35 cellular contexts compared by ENCODE assay signal in the genomic region with DNA sequence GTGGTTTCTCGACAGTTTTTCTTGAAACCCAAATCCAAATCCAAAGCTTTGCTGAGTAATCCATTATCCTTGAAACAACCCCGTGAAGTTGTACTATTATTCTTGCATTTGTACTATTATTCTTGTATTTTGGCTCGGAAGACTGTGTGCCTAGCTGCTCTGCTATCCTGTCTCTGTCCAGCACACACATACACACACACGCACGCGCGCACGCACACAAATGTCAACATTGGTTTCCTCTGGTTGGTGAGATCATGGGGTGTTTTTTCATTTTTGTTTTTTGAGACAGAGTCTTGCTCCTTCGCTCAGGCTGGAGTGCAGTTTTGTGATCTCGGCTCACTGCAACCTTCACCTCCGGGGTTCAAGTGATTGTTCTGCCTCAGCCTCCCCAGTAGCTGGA. TPM values are rescaled to one million over a fixed set of nuclear protein-coding genes. Genes with fewer than 3 reads are reported as not detected.
"Had no signal": no experiment of that assay in that cellular context is flagged by ENCODE, and none has a peak within 500 bp of the region (broad histone marks: within the 10 kb centered on the region; RNA-seq: fewer than 3 reads in every experiment).

No MANE protein-coding gene starts in this region.

- DNase-seq: activated CD4-positive, alpha-beta memory T cell treated with anti-CD3 and anti-CD28 coated beads for 36 hours; activated CD4-positive, alpha-beta T cell treated with anti-CD3 and anti-CD28 coated beads for 36 hours; activated CD4-positive, alpha-beta T cell treated with anti-CD3 and anti-CD28 coated beads, Interleukin-2, amount 10 ng/mL, durations not matched to agents 24 days and 14 days; activated CD4-positive, CD25-positive, alpha-beta regulatory T cell; activated CD4-positive, CD25-positive, alpha-beta regulatory T cell treated with anti-CD3 and anti-CD28 coated beads, Interleukin-2, amount 50 U/mL, for 72 hours; activated CD8-positive, alpha-beta memory T cell treated with anti-CD3 and anti-CD28 coated beads, Interleukin-2, amount 10 ng/mL, durations not matched to agents 7 days and 5 days; activated CD8-positive, alpha-beta memory T cell treated with anti-CD3 and anti-CD28 coated beads, Interleukin-2, amount 50 U/mL, for 4 hours; activated CD8-positive, alpha-beta T cell treated with anti-CD3 and anti-CD28 coated beads, Interleukin-2, amount 10 ng/mL, durations not matched to agents 7 days and 5 days; activated effector memory CD4-positive, alpha-beta T cell treated with anti-CD3 and anti-CD28 coated beads, Interleukin-2, amount 50 U/mL, for 16 hours; activated naive CD4-positive, alpha-beta T cell treated with anti-CD3 and anti-CD28 coated beads for 36 hours; activated naive CD8-positive, alpha-beta T cell treated with anti-CD3 and anti-CD28 coated beads for 36 hours; activated naive CD8-positive, alpha-beta T cell treated with anti-CD3 and anti-CD28 coated beads, Interleukin-2, amount 50 U/mL, for 24 hours; activated T-cell treated with anti-CD3 and anti-CD28 coated beads, Interleukin-2, amount 50 U/mL, for 1 hour; activated T-cell treated with anti-CD3 and anti-CD28 coated beads, Interleukin-2, amount 50 U/mL, for 48 hours; adrenal gland; amygdala; aorta; body of pancreas; caudate nucleus; cortex of kidney; dermis blood vessel endothelial cell; effector CD4-positive, alpha-beta T cell; effector memory CD8-positive, alpha-beta T cell; esophagus squamous epithelium; foreskin melanocyte; heart right ventricle; T-helper 2 cell had no signal

- ATAC-seq: activated CD4-positive, alpha-beta T cell treated with anti-CD3 and anti-CD28 coated beads for 36 hours; activated CD8-positive, alpha-beta memory T cell treated with anti-CD3 and anti-CD28 coated beads, Interleukin-2, amount 10 ng/mL, durations not matched to agents 7 days and 5 days; activated CD8-positive, alpha-beta T cell treated with anti-CD3 and anti-CD28 coated beads, Interleukin-2, amount 10 ng/mL, durations not matched to agents 7 days and 5 days; activated naive CD8-positive, alpha-beta T cell treated with anti-CD3 and anti-CD28 coated beads, Interleukin-2, amount 50 U/mL, for 24 hours; body of pancreas; effector memory CD8-positive, alpha-beta T cell; gastroesophageal sphincter; heart right ventricle had no signal

- H3K27ac ChIP-seq: adrenal gland, body of pancreas, esophagus squamous epithelium, gastroesophageal sphincter, heart right ventricle had no signal

- H3K36me3 ChIP-seq: adrenal gland, esophagus squamous epithelium, gastroesophageal sphincter, heart right ventricle had no signal

- H3K4me3 ChIP-seq: adrenal gland, body of pancreas, esophagus squamous epithelium, gastroesophageal sphincter, heart right ventricle had no signal

- H3K9me3 ChIP-seq: adrenal gland, body of pancreas, esophagus squamous epithelium, gastroesophageal sphincter, heart right ventricle had no signal

RNA-seq across cellular contexts. Expression of gene KLK4, which starts 14.9 kb away (rescaled TPM):
- total RNA-seq: activated CD4-positive, alpha-beta memory T cell treated with anti-CD3 and anti-CD28 coated beads for 36 hours; activated CD4-positive, alpha-beta T cell treated with anti-CD3 and anti-CD28 coated beads for 36 hours; activated CD4-positive, alpha-beta T cell treated with anti-CD3 and anti-CD28 coated beads, Interleukin-2, amount 10 ng/mL, durations not matched to agents 24 days and 14 days; activated CD8-positive, alpha-beta memory T cell treated with anti-CD3 and anti-CD28 coated beads for 36 hours; activated CD8-positive, alpha-beta memory T cell treated with anti-CD3 and anti-CD28 coated beads, Interleukin-2, amount 10 ng/mL, durations not matched to agents 7 days and 5 days; activated CD8-positive, alpha-beta T cell treated with anti-CD3 and anti-CD28 coated beads, Interleukin-2, amount 10 ng/mL, durations not matched to agents 7 days and 5 days; activated naive CD4-positive, alpha-beta T cell treated with anti-CD3 and anti-CD28 coated beads for 36 hours; activated naive CD8-positive, alpha-beta T cell treated with anti-CD3 and anti-CD28 coated beads for 36 hours; activated T-helper 1 cell treated with anti-CD3 and anti-CD28 coated beads, Interleukin-12 subunit alpha, Interleukin-12 subunit beta, Interleukin-2, Interleukin-4 antibody, amounts not matched to agents 30 ng/mL and 10 ng/mL and 1 ng/mL, durations not matched to agents 14 hours and 24 hours and 36 hours; activated T-helper 2 cell treated with anti-CD3 and anti-CD28 coated beads, Interferon-gamma antibody, Interleukin-2, Interleukin-4, amounts not matched to agents 10 μg/mL and 5 μg/mL and 100 μg/mL, durations not matched to agents 14 hours and 24 hours and 36 hours; aorta; body of pancreas; chondrocyte; dermis blood vessel endothelial cell; esophagus squamous epithelium; fibroblast of lung; fibroblast of villous mesenchyme; gastroesophageal sphincter; glomerular endothelial cell; heart right ventricle had no signal

RNA-seq across cellular contexts. Expression of gene KLK5, which starts 26.7 kb away (rescaled TPM):
- total RNA-seq: activated CD4-positive, alpha-beta memory T cell treated with anti-CD3 and anti-CD28 coated beads for 36 hours; activated CD4-positive, alpha-beta T cell treated with anti-CD3 and anti-CD28 coated beads for 36 hours; activated CD4-positive, alpha-beta T cell treated with anti-CD3 and anti-CD28 coated beads, Interleukin-2, amount 10 ng/mL, durations not matched to agents 24 days and 14 days; activated CD8-positive, alpha-beta memory T cell treated with anti-CD3 and anti-CD28 coated beads for 36 hours; activated CD8-positive, alpha-beta memory T cell treated with anti-CD3 and anti-CD28 coated beads, Interleukin-2, amount 10 ng/mL, durations not matched to agents 7 days and 5 days; activated CD8-positive, alpha-beta T cell treated with anti-CD3 and anti-CD28 coated beads, Interleukin-2, amount 10 ng/mL, durations not matched to agents 7 days and 5 days; activated naive CD4-positive, alpha-beta T cell treated with anti-CD3 and anti-CD28 coated beads for 36 hours; activated naive CD8-positive, alpha-beta T cell treated with anti-CD3 and anti-CD28 coated beads for 36 hours; activated T-helper 1 cell treated with anti-CD3 and anti-CD28 coated beads, Interleukin-12 subunit alpha, Interleukin-12 subunit beta, Interleukin-2, Interleukin-4 antibody, amounts not matched to agents 30 ng/mL and 10 ng/mL and 1 ng/mL, durations not matched to agents 14 hours and 24 hours and 36 hours; activated T-helper 2 cell treated with anti-CD3 and anti-CD28 coated beads, Interferon-gamma antibody, Interleukin-2, Interleukin-4, amounts not matched to agents 10 μg/mL and 5 μg/mL and 100 μg/mL, durations not matched to agents 14 hours and 24 hours and 36 hours; adrenal gland; aorta; body of pancreas; dermis blood vessel endothelial cell; fibroblast of lung; fibroblast of villous mesenchyme; glomerular endothelial cell; heart right ventricle had no signal

RNA-seq across cellular contexts. Expression of gene KLK6, which starts 43.2 kb away (rescaled TPM):
- total RNA-seq: activated CD4-positive, alpha-beta memory T cell treated with anti-CD3 and anti-CD28 coated beads for 36 hours; activated CD4-positive, alpha-beta T cell treated with anti-CD3 and anti-CD28 coated beads for 36 hours; activated CD4-positive, alpha-beta T cell treated with anti-CD3 and anti-CD28 coated beads, Interleukin-2, amount 10 ng/mL, durations not matched to agents 24 days and 14 days; activated CD8-positive, alpha-beta memory T cell treated with anti-CD3 and anti-CD28 coated beads for 36 hours; activated CD8-positive, alpha-beta memory T cell treated with anti-CD3 and anti-CD28 coated beads, Interleukin-2, amount 10 ng/mL, durations not matched to agents 7 days and 5 days; activated CD8-positive, alpha-beta T cell treated with anti-CD3 and anti-CD28 coated beads, Interleukin-2, amount 10 ng/mL, durations not matched to agents 7 days and 5 days; activated naive CD4-positive, alpha-beta T cell treated with anti-CD3 and anti-CD28 coated beads for 36 hours; activated naive CD8-positive, alpha-beta T cell treated with anti-CD3 and anti-CD28 coated beads for 36 hours; activated T-helper 1 cell treated with anti-CD3 and anti-CD28 coated beads, Interleukin-12 subunit alpha, Interleukin-12 subunit beta, Interleukin-2, Interleukin-4 antibody, amounts not matched to agents 30 ng/mL and 10 ng/mL and 1 ng/mL, durations not matched to agents 14 hours and 24 hours and 36 hours; activated T-helper 2 cell treated with anti-CD3 and anti-CD28 coated beads, Interferon-gamma antibody, Interleukin-2, Interleukin-4, amounts not matched to agents 10 μg/mL and 5 μg/mL and 100 μg/mL, durations not matched to agents 14 hours and 24 hours and 36 hours; adrenal gland; aorta; body of pancreas; chondrocyte; dermis blood vessel endothelial cell; fibroblast of lung; fibroblast of villous mesenchyme; glomerular endothelial cell; heart right ventricle had no signal

RNA-seq across cellular contexts. Expression of gene KLK2, which starts 52.9 kb away (rescaled TPM):
- total RNA-seq: activated CD4-positive, alpha-beta memory T cell treated with anti-CD3 and anti-CD28 coated beads for 36 hours; activated CD4-positive, alpha-beta T cell treated with anti-CD3 and anti-CD28 coated beads for 36 hours; activated CD8-positive, alpha-beta memory T cell treated with anti-CD3 and anti-CD28 coated beads for 36 hours; activated CD8-positive, alpha-beta T cell treated with anti-CD3 and anti-CD28 coated beads, Interleukin-2, amount 10 ng/mL, durations not matched to agents 7 days and 5 days; activated naive CD4-positive, alpha-beta T cell treated with anti-CD3 and anti-CD28 coated beads for 36 hours; activated T-helper 1 cell treated with anti-CD3 and anti-CD28 coated beads, Interleukin-12 subunit alpha, Interleukin-12 subunit beta, Interleukin-2, Interleukin-4 antibody, amounts not matched to agents 30 ng/mL and 10 ng/mL and 1 ng/mL, durations not matched to agents 14 hours and 24 hours and 36 hours; activated T-helper 2 cell treated with anti-CD3 and anti-CD28 coated beads, Interferon-gamma antibody, Interleukin-2, Interleukin-4, amounts not matched to agents 10 μg/mL and 5 μg/mL and 100 μg/mL, durations not matched to agents 14 hours and 24 hours and 36 hours; aorta; body of pancreas; chondrocyte; dermis blood vessel endothelial cell; esophagus squamous epithelium; fibroblast of lung; fibroblast of villous mesenchyme; gastroesophageal sphincter; glomerular endothelial cell; heart right ventricle had no signal

RNA-seq across cellular contexts. Expression of gene KLK7, which starts 57.6 kb away (rescaled TPM):
- total RNA-seq: activated CD4-positive, alpha-beta memory T cell treated with anti-CD3 and anti-CD28 coated beads for 36 hours; activated CD4-positive, alpha-beta T cell treated with anti-CD3 and anti-CD28 coated beads for 36 hours; activated CD4-positive, alpha-beta T cell treated with anti-CD3 and anti-CD28 coated beads, Interleukin-2, amount 10 ng/mL, durations not matched to agents 24 days and 14 days; activated CD8-positive, alpha-beta memory T cell treated with anti-CD3 and anti-CD28 coated beads for 36 hours; activated CD8-positive, alpha-beta memory T cell treated with anti-CD3 and anti-CD28 coated beads, Interleukin-2, amount 10 ng/mL, durations not matched to agents 7 days and 5 days; activated CD8-positive, alpha-beta T cell treated with anti-CD3 and anti-CD28 coated beads, Interleukin-2, amount 10 ng/mL, durations not matched to agents 7 days and 5 days; activated naive CD4-positive, alpha-beta T cell treated with anti-CD3 and anti-CD28 coated beads for 36 hours; activated naive CD8-positive, alpha-beta T cell treated with anti-CD3 and anti-CD28 coated beads for 36 hours; activated T-helper 1 cell treated with anti-CD3 and anti-CD28 coated beads, Interleukin-12 subunit alpha, Interleukin-12 subunit beta, Interleukin-2, Interleukin-4 antibody, amounts not matched to agents 30 ng/mL and 10 ng/mL and 1 ng/mL, durations not matched to agents 14 hours and 24 hours and 36 hours; activated T-helper 2 cell treated with anti-CD3 and anti-CD28 coated beads, Interferon-gamma antibody, Interleukin-2, Interleukin-4, amounts not matched to agents 10 μg/mL and 5 μg/mL and 100 μg/mL, durations not matched to agents 14 hours and 24 hours and 36 hours; adrenal gland; aorta; chondrocyte; fibroblast of lung; fibroblast of villous mesenchyme; glomerular endothelial cell; heart right ventricle had no signal
